In the genomic region with DNA sequence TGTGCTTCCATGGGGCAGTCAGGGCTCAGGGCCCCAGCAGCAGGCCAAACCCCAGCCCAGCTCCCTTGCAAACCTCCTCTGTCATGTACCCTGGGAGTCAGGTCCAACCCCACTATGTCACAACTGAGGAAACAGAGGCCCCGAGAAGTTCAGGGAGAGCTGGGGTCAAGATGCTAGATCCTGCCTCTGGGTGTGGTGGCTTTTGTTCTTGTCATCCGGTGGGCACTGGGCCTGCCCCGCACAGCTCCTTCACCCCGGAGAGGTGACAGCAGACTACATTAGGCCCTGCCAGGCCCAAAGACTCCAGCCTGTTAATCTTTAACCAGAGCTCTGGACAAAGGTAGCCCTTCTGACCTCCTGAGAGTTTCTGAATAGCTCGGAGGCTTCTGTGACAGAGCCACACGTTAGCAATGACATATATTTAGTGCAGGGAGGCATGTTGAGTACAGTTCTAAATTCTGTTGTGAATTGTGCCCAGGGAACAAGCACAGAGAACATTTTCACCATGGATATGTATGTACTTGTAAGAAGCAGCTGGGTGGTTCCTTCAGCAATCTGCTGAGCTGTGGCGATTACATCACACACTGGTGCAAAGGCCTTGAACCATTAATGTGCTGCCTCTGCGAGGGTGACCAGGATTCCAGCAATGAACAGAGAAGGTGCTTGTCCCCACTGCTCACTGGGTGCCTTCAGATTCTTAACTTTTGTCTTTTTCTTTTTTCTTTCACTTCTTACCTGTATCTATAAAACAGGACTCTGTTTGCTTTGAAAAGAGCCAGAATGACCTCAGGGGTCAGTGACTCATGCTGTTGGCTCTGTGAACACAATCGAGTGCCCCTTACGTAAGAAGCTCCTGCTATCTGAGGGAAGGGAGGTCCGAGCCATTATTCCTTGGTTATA, we compare ENCODE assay signal across 1 cellular context.
TF ChIP-seq lines count a peak whose summit lies in the region.

No MANE protein-coding gene starts in this region.

TF ChIP-seq in HepG2, 621 proteins besides CTCF, POLR2A, EP300 and RAD21 (continued from another document and continues in another):
- 0 out of 2 replicates have a peak, but pooled peaks have one; percentile 43 for TF ChIP-seq ZNF513 (CRISPR knock-in tag; conservative IDR thresholded peaks at IDR 0.05)
- peak; percentile 77; the same call in 1 of the 2 replicates for TF ChIP-seq TEF (CRISPR knock-in tag; IDR thresholded peaks at IDR 0.05)
- TF ChIP-seq ZNF207 (IDR thresholded peaks at IDR 0.05; ENCODE audit: borderline replicate concordance), result no peak
- TF ChIP-seq HOXA3 (CRISPR knock-in tag; IDR thresholded peaks at IDR 0.05), result peak; percentile 76
- TF ChIP-seq XBP1 (CRISPR knock-in tag; IDR thresholded peaks at IDR 0.05), result no peak
- TF ChIP-seq NR3C1 (CRISPR knock-in tag; IDR thresholded peaks at IDR 0.05), result no peak
- no peak for TF ChIP-seq TEAD2 (CRISPR knock-in tag; IDR thresholded peaks at IDR 0.05)
- no peak for TF ChIP-seq NFRKB (IDR thresholded peaks at IDR 0.05)
- TF ChIP-seq, protein P1, sequence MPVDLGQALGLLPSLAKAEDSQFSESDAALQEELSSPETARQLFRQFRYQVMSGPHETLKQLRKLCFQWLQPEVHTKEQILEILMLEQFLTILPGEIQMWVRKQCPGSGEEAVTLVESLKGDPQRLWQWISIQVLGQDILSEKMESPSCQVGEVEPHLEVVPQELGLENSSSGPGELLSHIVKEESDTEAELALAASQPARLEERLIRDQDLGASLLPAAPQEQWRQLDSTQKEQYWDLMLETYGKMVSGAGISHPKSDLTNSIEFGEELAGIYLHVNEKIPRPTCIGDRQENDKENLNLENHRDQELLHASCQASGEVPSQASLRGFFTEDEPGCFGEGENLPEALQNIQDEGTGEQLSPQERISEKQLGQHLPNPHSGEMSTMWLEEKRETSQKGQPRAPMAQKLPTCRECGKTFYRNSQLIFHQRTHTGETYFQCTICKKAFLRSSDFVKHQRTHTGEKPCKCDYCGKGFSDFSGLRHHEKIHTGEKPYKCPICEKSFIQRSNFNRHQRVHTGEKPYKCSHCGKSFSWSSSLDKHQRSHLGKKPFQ (CRISPR knock-in tag; IDR thresholded peaks at IDR 0.05; ENCODE audit: insufficient replicate concordance), result peak; percentile 71
- TF ChIP-seq ZNF572 (CRISPR knock-in tag; IDR thresholded peaks at IDR 0.05), result no peak
- peak; percentile 5 for TF ChIP-seq HNF4G (IDR thresholded peaks at IDR 0.05; ENCODE audit: borderline replicate concordance, low read depth, low read length)
- peak; percentile 38; the same call in 1 of the 2 replicates for TF ChIP-seq HNF4G (CRISPR knock-in tag; IDR thresholded peaks at IDR 0.05; ENCODE audit: borderline replicate concordance, low read depth)
- TF ChIP-seq, protein P2, sequence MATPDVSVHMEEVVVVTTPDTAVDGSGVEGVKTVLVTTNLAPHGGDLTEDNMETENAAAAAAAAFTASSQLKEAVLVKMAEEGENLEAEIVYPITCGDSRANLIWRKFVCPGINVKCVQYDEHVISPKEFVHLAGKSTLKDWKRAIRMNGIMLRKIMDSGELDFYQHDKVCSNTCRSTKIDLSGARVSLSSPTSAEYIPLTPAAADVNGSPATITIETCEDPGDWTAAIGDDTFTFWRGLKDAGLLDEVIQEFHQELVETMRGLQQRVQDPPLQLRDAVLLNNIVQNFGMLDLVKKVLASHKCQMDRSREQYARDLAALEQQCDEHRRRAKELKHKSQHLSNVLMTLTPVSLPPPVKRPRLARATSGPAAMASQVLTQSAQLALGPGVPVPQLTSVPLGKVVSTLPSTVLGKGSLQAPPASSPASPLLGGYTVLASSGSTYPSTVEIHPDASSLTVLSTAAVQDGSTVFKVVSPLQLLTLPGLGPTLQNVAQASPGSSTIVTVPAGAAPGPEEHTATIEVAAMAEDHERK (CRISPR knock-in tag; IDR thresholded peaks at IDR 0.05; ENCODE audit: low read depth), result no peak
- peak; percentile 26; the same call in 1 of the 2 replicates for TF ChIP-seq GABPB1 (CRISPR knock-in tag; IDR thresholded peaks at IDR 0.05)
- peak; percentile 59 for TF ChIP-seq TEAD3 (CRISPR knock-in tag; optimal IDR thresholded peaks at IDR 0.05; ENCODE audit: borderline replicate concordance)
- TF ChIP-seq NR2F6 (IDR thresholded peaks at IDR 0.05), result peak; percentile 98
- TF ChIP-seq NR2F6 (CRISPR knock-in tag; IDR thresholded peaks at IDR 0.05), result peak; percentile 98
- TF ChIP-seq ZNF282 (IDR thresholded peaks at IDR 0.05; ENCODE audit: partially characterized antibody), result no peak
- no peak for TF ChIP-seq ZBTB8A (CRISPR knock-in tag; IDR thresholded peaks at IDR 0.05; ENCODE audit: borderline replicate concordance, low read depth)
- TF ChIP-seq ZNF766 (CRISPR knock-in tag; IDR thresholded peaks at IDR 0.05; ENCODE audit: borderline replicate concordance), result 0 out of 2 replicates have a peak, but pooled peaks have one; percentile 43
- TF ChIP-seq ZNF354B (CRISPR knock-in tag; IDR thresholded peaks at IDR 0.05), result no peak
- peak; percentile 92 for TF ChIP-seq POLR2G (IDR thresholded peaks at IDR 0.05; ENCODE audit: low read depth, low read length)
- TF ChIP-seq BCLAF1 (IDR thresholded peaks at IDR 0.05), result no peak
- no peak for TF ChIP-seq PLRG1 (conservative IDR thresholded peaks at IDR 0.05)
- TF ChIP-seq RBFOX2 (IDR thresholded peaks at IDR 0.05; ENCODE audit: low read depth, low read length), result peak; percentile 77
- TF ChIP-seq NFE2L1 (CRISPR knock-in tag; IDR thresholded peaks at IDR 0.05; ENCODE audit: borderline replicate concordance), result no peak
- peak; percentile 68 for TF ChIP-seq ATF1 (CRISPR knock-in tag; IDR thresholded peaks at IDR 0.05)
- TF ChIP-seq E2F1 (CRISPR knock-in tag; IDR thresholded peaks at IDR 0.05), result 0 out of 2 replicates have a peak, but pooled peaks have one; percentile 54
- no peak for TF ChIP-seq SCMH1 (CRISPR knock-in tag; IDR thresholded peaks at IDR 0.05; ENCODE audit: borderline replicate concordance)
- peak; percentile 92 for TF ChIP-seq HNRNPL (IDR thresholded peaks at IDR 0.05; ENCODE audit: low read depth, low read length)
- TF ChIP-seq FOXJ3 (CRISPR knock-in tag; IDR thresholded peaks at IDR 0.05; ENCODE audit: borderline replicate concordance), result peak; percentile 75; the same call in 1 of the 2 replicates
- TF ChIP-seq SNAI1 (CRISPR knock-in tag; IDR thresholded peaks at IDR 0.05; ENCODE audit: borderline replicate concordance), result peak; percentile 98
- no peak for TF ChIP-seq PREB (CRISPR knock-in tag; IDR thresholded peaks at IDR 0.05)
- TF ChIP-seq, protein P3, sequence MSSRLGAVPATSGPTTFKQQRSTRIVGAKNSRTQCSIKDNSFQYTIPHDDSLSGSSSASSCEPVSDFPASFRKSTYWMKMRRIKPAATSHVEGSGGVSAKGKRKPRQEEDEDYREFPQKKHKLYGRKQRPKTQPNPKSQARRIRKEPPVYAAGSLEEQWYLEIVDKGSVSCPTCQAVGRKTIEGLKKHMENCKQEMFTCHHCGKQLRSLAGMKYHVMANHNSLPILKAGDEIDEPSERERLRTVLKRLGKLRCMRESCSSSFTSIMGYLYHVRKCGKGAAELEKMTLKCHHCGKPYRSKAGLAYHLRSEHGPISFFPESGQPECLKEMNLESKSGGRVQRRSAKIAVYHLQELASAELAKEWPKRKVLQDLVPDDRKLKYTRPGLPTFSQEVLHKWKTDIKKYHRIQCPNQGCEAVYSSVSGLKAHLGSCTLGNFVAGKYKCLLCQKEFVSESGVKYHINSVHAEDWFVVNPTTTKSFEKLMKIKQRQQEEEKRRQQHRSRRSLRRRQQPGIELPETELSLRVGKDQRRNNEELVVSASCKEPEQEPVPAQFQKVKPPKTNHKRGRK (CRISPR knock-in tag; IDR thresholded peaks at IDR 0.05), result no peak
- TF ChIP-seq ATF3 (CRISPR knock-in tag; IDR thresholded peaks at IDR 0.05), result peak; percentile 97
- peak; percentile 94; the same call in 1 of the 2 replicates for TF ChIP-seq RNF219 (CRISPR knock-in tag; IDR thresholded peaks at IDR 0.05)
- peak; percentile 4; the same call in 1 of the 2 replicates for TF ChIP-seq ZNF703 (CRISPR knock-in tag; IDR thresholded peaks at IDR 0.05; ENCODE audit: borderline replicate concordance)
- TF ChIP-seq GLI4 (CRISPR knock-in tag; IDR thresholded peaks at IDR 0.05; ENCODE audit: borderline replicate concordance), result no peak
- TF ChIP-seq, protein P4, sequence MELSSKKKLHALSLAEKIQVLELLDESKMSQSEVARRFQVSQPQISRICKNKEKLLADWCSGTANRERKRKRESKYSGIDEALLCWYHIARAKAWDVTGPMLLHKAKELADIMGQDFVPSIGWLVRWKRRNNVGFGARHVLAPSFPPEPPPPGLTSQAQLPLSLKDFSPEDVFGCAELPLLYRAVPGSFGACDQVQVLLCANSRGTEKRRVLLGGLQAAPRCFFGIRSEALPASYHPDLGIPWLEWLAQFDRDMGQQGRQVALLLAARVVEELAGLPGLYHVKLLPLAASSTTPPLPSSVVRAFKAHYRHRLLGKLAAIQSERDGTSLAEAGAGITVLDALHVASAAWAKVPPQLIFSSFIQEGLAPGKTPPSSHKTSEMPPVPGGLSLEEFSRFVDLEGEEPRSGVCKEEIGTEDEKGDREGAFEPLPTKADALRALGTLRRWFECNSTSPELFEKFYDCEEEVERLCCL (CRISPR knock-in tag; IDR thresholded peaks at IDR 0.05; ENCODE audit: borderline replicate concordance), result no peak
- TF ChIP-seq PITX1 (CRISPR knock-in tag; IDR thresholded peaks at IDR 0.05), result peak; percentile 71
- TF ChIP-seq KDM5A (IDR thresholded peaks at IDR 0.05; ENCODE audit: borderline replicate concordance, low read length), result no peak
- TF ChIP-seq ZNF543 (CRISPR knock-in tag; IDR thresholded peaks at IDR 0.05), result 0 out of 2 replicates have a peak, but pooled peaks have one; percentile 36
- peak; percentile 6; the same call in 1 of the 2 replicates for TF ChIP-seq HDAC1 (CRISPR knock-in tag; IDR thresholded peaks at IDR 0.05)
